In the genomic region with DNA sequence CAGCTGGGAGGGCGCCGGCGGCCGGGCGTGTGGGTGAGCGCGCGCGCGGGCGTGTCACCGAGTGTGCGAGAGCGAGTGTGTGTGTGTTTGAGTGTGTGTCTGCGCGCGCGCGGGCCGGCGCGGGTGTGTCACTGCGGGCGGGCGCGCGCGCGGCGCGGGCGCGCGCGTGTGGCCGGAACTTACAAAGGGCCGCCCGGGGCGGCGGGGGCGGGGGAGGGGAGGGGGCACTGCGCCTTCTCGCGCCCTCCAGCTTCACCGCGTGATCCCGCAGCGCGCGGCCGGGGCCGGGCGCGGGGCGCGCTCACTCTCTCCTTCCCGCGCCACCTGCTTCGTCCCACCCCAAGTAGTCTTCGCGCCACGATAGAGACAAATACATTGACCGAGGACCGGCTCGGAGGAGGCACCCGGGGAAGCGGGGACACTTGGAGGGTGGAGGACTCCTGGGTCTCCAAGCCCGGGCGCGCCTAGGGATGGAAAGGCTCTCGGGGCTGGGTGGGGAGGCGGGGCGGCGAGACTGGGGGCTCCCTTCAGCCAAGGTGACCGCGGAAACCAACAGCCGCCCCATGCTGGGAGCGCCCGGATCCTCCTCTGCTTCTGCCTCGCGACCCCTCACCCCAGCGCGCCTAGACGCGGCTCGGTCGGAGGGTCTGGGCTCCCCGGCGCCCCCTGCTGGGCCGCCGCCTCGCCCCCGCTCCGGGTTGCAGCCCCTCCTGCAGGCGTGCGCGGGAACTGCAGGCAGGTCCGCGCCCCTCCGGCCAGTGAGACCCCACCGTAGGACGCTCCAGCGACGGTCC, we compare ENCODE assay signal across 8 cellular contexts. TPM values are rescaled to one million over a fixed set of nuclear protein-coding genes. Genes with fewer than 3 reads are reported as not detected.
DNase-seq lines count a peak whose midpoint lies in the region; ATAC-seq and TF ChIP-seq lines count a peak whose summit lies in the region.

Gene SRCIN1, minus strand, starts transcription at position 101 of the 794 bp plus-strand sequence. CDS start 247 bp downstream, outside the sequence.

- H3K4me3 Mint-ChIP-seq in T-helper 17 cell = peak within 1 kb of the TSS; percentile 83

- H3K27me3 Mint-ChIP-seq in T-helper 17 cell = peaks cover 55% of the 10 kb centered on the region

- no peak within 1 kb of the TSS for H3K27ac Mint-ChIP-seq in T-helper 17 cell

- H3K79me2 ChIP-seq in DOHH2 (ENCODE audit: control insufficient read depth, low read length) = no peaks in the 10 kb centered on the region

- ATAC-seq in T-helper 17 cell (peak; percentile 56), body of pancreas (peak; percentile 63), HG02870 (IDR thresholded peaks at IDR 0.05; ENCODE audit: unreplicated experiment) (no peak), GM19455 (IDR thresholded peaks at IDR 0.05; ENCODE audit: unreplicated experiment) (no peak)

- no peaks in the 10 kb centered on the region for H3K36me3 ChIP-seq in DOHH2 (ENCODE audit: control insufficient read depth, low read length)
- H3K36me3 ChIP-seq in MG63 = no peaks in the 10 kb centered on the region
- no peaks in the 10 kb centered on the region for H3K36me3 ChIP-seq in body of pancreas (replicated peaks in 1 of 2; ENCODE audit: insufficient read depth in 1 of 2, low read depth in 2 of 2)

- peaks cover 18% of the 10 kb centered on the region for H3K4me1 Mint-ChIP-seq in T-helper 17 cell

- WGBS in body of pancreas, 2 donors = 1% methylated on average over 83 of the region's 104 CpGs; no CpG with 5 or more reads in 1 of the 2 donors

- no peaks in the 10 kb centered on the region for H3K9me2 ChIP-seq in DOHH2 (replicated peaks; ENCODE audit: control insufficient read depth, low read length)

- peak within 1 kb of the TSS; percentile 77 for H3K4me3 ChIP-seq in DOHH2 (ENCODE audit: low read length)
- H3K4me3 ChIP-seq in MG63 = peak within 1 kb of the TSS; percentile 59
- H3K4me3 ChIP-seq in body of pancreas = peak within 1 kb of the TSS; percentile 25 to 48

- H3K27me3 ChIP-seq in DOHH2 (ENCODE audit: control insufficient read depth, low read length) (peaks cover 47% of the 10 kb centered on the region), MG63 (peaks cover 4% of the 10 kb centered on the region; the same call in 1 of the 2 replicates), body of pancreas (no peaks in the 10 kb centered on the region)

- H3K9me3 ChIP-seq in DOHH2 (ENCODE audit: control insufficient read depth, insufficient read depth, low read length) = no peaks in the 10 kb centered on the region
- no peaks in the 10 kb centered on the region for H3K9me3 ChIP-seq in MG63
- H3K9me3 ChIP-seq in T-helper 17 cell (ENCODE audit: control insufficient read depth, low read length, poor library complexity, severe bottlenecking) = no peaks in the 10 kb centered on the region
- no peaks in the 10 kb centered on the region for H3K9me3 ChIP-seq in body of pancreas

- intact Hi-C loops in body of pancreas (cut with DNase I) = no loop called here

- DNase-seq in MG63 (peak; percentile 76), T-helper 17 cell (peak in 2 of 3 donors; percentile 30 to 33), body of pancreas (peak; percentile 67 to 81 (median 74)), islet precursor cell (peak; percentile 84)
- peak in 3 of 4 experiments; percentile 30 to 49 (median 33) for DNase-seq in stimulated activated CD4-positive, alpha-beta T cell treated with anti-CD3 and anti-CD28 coated beads, Interleukin-1b, Interleukin-23, amount 100 ng/mL, for 24 hours (ENCODE audit: low read depth in 4 of 4, low spot score in 1 of 4)

- peaks cover 5% of the 10 kb centered on the region; the same call in 1 of the 2 replicates for H3F3A ChIP-seq in DOHH2 (ENCODE audit: control insufficient read depth, insufficient read depth)

- peak within 1 kb of the TSS; percentile 73 for H3K4me2 ChIP-seq in DOHH2 (ENCODE audit: low read length)

- H4K20me1 ChIP-seq in DOHH2 (ENCODE audit: control insufficient read depth, insufficient read depth, low read depth, low read length) = no peaks in the 10 kb centered on the region

- H3K36me3 Mint-ChIP-seq in T-helper 17 cell (ENCODE audit: low read depth) = peaks cover 6% of the 10 kb centered on the region

- TF ChIP-seq CTCF in DOHH2 (IDR thresholded peaks at IDR 0.05; ENCODE audit: low read depth, low read length, poor library complexity, severe bottlenecking) (peak; percentile 100), body of pancreas (IDR thresholded peaks at IDR 0.05) (peak; percentile 88 to 97 (median 95))

- H3K27ac ChIP-seq in DOHH2 (ENCODE audit: low read depth, low read length) (peak within 1 kb of the TSS; percentile 47), body of pancreas (peak within 1 kb of the TSS; percentile 50 to 80 (median 77))

- TF ChIP-seq POLR2A in body of pancreas (IDR thresholded peaks at IDR 0.05) = peak in 2 of 3 donors; percentile 8 to 9

- H3K4me1 ChIP-seq in DOHH2 (ENCODE audit: control insufficient read depth, low read length) = peaks cover 42% of the 10 kb centered on the region
- peaks cover 32% of the 10 kb centered on the region for H3K4me1 ChIP-seq in body of pancreas

RNA-seq across cellular contexts. Expression of gene SRCIN1, which starts in this region (rescaled TPM):
- total RNA-seq in MG63 (2014; rRNA removed; shearing (Covaris generic); ENCODE audit: low replicate concordance) = 0.05 and 0.07 TPM in 2 replicates
- total RNA-seq in T-helper 17 cell (under 1 TPM; 0.26 to 0.52 TPM), body of pancreas (10 to 100 TPM; 11.2 to 19.8 TPM)

Comparison
In these comparisons a context has a peak if more than half of its experiments do, and no peak if none do; other contexts are left out.
1. RNA of gene SRCIN1 (total RNA-seq): 11.2 to 19.8 TPM in body of pancreas; 0.26 to 0.52 TPM in T-helper 17 cell and 0.05 to 0.07 TPM in MG63; every median in the first group is over 4 times any median in the second.
2. Peak in DNase-seq and H3K4me3 ChIP-seq in MG63; RNA of the gene not detected or under 1 TPM.
3. Peak in DNase-seq and ATAC-seq in T-helper 17 cell; RNA of the gene not detected or under 1 TPM.
4. DNase-seq: peak in every context shown above with its lines; median percentile 84 in islet precursor cell; 76 in MG63; 74 in body of pancreas; 33 in stimulated activated CD4-positive, alpha-beta T cell treated with anti-CD3 and anti-CD28 coated beads, Interleukin-1b, Interleukin-23, amount 100 ng/mL, for 24 hours; 32 in T-helper 17 cell.
5. Peak in every context shown above with its lines, with median percentiles within 50 percentile points of each other: H3K4me3 ChIP-seq.